Comparison of ENCODE assay signal across 8 cellular contexts in the genomic region with DNA sequence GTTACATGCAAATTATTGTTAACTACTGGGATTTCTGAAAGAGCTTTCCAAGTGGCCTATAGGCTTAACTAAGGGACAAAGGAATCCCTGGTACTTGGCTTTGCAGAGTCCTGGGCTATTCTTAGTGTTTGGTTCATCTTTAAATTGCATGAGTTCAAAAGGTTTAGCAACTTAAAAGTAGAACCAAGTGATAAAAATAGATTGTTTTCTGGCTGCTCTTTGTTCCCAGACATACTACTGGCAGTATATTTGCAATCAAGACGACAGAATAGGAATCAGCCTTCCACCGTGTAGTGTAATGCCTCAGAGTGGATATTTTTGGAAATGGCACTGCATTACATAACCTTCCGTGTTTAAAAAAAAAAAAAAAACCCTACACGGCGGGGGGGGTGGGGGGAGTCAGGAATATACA. TPM values are rescaled to one million over a fixed set of nuclear protein-coding genes. Genes with fewer than 3 reads are reported as not detected.
DNase-seq lines count a peak whose midpoint lies in the region; ATAC-seq, FAIRE-seq and TF ChIP-seq lines count a peak whose summit lies in the region.

No MANE protein-coding gene starts in this region.

- no peaks in the 10 kb centered on the region for H3K9me1 ChIP-seq in keratinocyte (ENCODE audit: control insufficient read depth, extremely low read depth, insufficient read depth, low read length)

- POLR2A ChIA-PET in activated naive CD8-positive, alpha-beta T cell treated with anti-CD3 and anti-CD28 coated beads, Interleukin-2, amount 10 ng/mL, durations not matched to agents 7 days and 5 days (lab: Charles Lee), result interaction anchor here (2.8 kb wide), 1 partner anchor 14 kb away, joined by 21 read pairs; no protein-coding TSS in a partner anchor

- no peaks in the 10 kb centered on the region for H4K20me1 ChIP-seq in keratinocyte (ENCODE audit: control insufficient read depth, extremely low read depth, insufficient read depth, low read length)

- H3K79me2 ChIP-seq in keratinocyte (ENCODE audit: control insufficient read depth, insufficient read depth, low read length), result no peaks in the 10 kb centered on the region

- in situ Hi-C loops in transverse colon (cut with MboI; ENCODE audit: low pct_ligation_motif_present in 1 of 4, low pct_unique_long_range_greater_than_20kb in 1 of 4, low sequenced_read_pairs in 3 of 4), result no loop called here

- dilution Hi-C loops in keratinocyte (cut with MboI; ENCODE audit: extremely low pct_ligation_motif_present, low sequenced_read_pairs), result no loop called here

- H3K4me1 ChIP-seq in keratinocyte (ENCODE audit: control insufficient read depth, extremely low read depth, insufficient read depth, low read length) (peaks cover 10% of the 10 kb centered on the region), transverse colon (peaks cover 0 to 22% (median 16%) of the 10 kb centered on the region in 4 donors)

- no peak for TF ChIP-seq POLR2A in transverse colon (IDR thresholded peaks at IDR 0.05)

- no peak overlapping the region for H3K9ac ChIP-seq in keratinocyte (ENCODE audit: control insufficient read depth, extremely low read depth, insufficient read depth, low read length)

- FAIRE-seq in keratinocyte (lab: Jason Lieb, UNC), result peak; percentile 49

- H3K36me3 Mint-ChIP-seq in CD14-positive monocyte, result peaks cover 3 to 5% of the 10 kb centered on the region in 2 donors
- peaks cover 15% of the 10 kb centered on the region for H3K36me3 Mint-ChIP-seq in activated naive CD8-positive, alpha-beta T cell treated with anti-CD3 and anti-CD28 coated beads, Interleukin-2, amount 10 ng/mL, durations not matched to agents 7 days and 5 days

- H3K9me3 ChIP-seq in KOPT-K1 (ENCODE audit: insufficient read depth, low read length, poor library complexity, severe bottlenecking) (no peaks in the 10 kb centered on the region), keratinocyte (ENCODE audit: control insufficient read depth, low read depth, low read length) (no peaks in the 10 kb centered on the region), transverse colon (no peaks in the 10 kb centered on the region)

- H3K4me3 ChIP-seq in keratinocyte (ENCODE audit: control insufficient read depth in 2 of 3, extremely low read depth in 1 of 3, insufficient read depth in 2 of 3, low read depth in 1 of 3, low read length in 3 of 3) (no peak overlapping the region), transverse colon (peak overlapping the region in 3 of 4 donors; percentile 53 to 66 (median 58))

- H3K27ac Mint-ChIP-seq in CD14-positive monocyte, result peak overlapping the region in 1 of 7 donors; percentile 89
- no peak overlapping the region for H3K27ac Mint-ChIP-seq in activated naive CD8-positive, alpha-beta T cell treated with anti-CD3 and anti-CD28 coated beads, Interleukin-2, amount 10 ng/mL, durations not matched to agents 7 days and 5 days

- H2AFZ ChIP-seq in keratinocyte (ENCODE audit: control insufficient read depth, low read length), result no peak overlapping the region

- H3K9me3 Mint-ChIP-seq in CD14-positive monocyte, result no peaks in the 10 kb centered on the region
- peaks cover 3% of the 10 kb centered on the region for H3K9me3 Mint-ChIP-seq in activated naive CD8-positive, alpha-beta T cell treated with anti-CD3 and anti-CD28 coated beads, Interleukin-2, amount 10 ng/mL, durations not matched to agents 7 days and 5 days

- H3K4me3 Mint-ChIP-seq in CD14-positive monocyte, result peak overlapping the region; percentile 86 to 91
- H3K4me3 Mint-ChIP-seq in activated naive CD8-positive, alpha-beta T cell treated with anti-CD3 and anti-CD28 coated beads, Interleukin-2, amount 10 ng/mL, durations not matched to agents 7 days and 5 days, result peak overlapping the region; percentile 90

- intact Hi-C loops in CD14-positive monocyte (cut with micrococcal nuclease), result loop anchor here (10.0 kb wide), 2 partner anchors 201 to 221 kb away; no protein-coding TSS in a partner anchor
- intact Hi-C loops in transverse colon (cut with DNase I; ENCODE audit: low total_unique reads), result no loop called here

- H3K27me3 ChIP-seq in keratinocyte (ENCODE audit: control insufficient read depth, extremely low read depth, insufficient read depth, low read length) (no peaks in the 10 kb centered on the region), transverse colon (no peaks in the 10 kb centered on the region)

- H3K4me1 Mint-ChIP-seq in CD14-positive monocyte, result peaks cover 28% of the 10 kb centered on the region
- peaks cover 20% of the 10 kb centered on the region for H3K4me1 Mint-ChIP-seq in activated naive CD8-positive, alpha-beta T cell treated with anti-CD3 and anti-CD28 coated beads, Interleukin-2, amount 10 ng/mL, durations not matched to agents 7 days and 5 days

- no peaks in the 10 kb centered on the region for H3K27me3 Mint-ChIP-seq in CD14-positive monocyte (ENCODE audit: low read depth in 3 of 3)
- no peaks in the 10 kb centered on the region for H3K27me3 Mint-ChIP-seq in activated naive CD8-positive, alpha-beta T cell treated with anti-CD3 and anti-CD28 coated beads, Interleukin-2, amount 10 ng/mL, durations not matched to agents 7 days and 5 days

- TF ChIP-seq CTCF in CD14-positive monocyte (IDR thresholded peaks at IDR 0.05), result no peak
- TF ChIP-seq CTCF in keratinocyte (optimal IDR thresholded peaks at IDR 0.05 in 1 of 3, IDR thresholded peaks at IDR 0.05 in 1 of 3, conservative IDR thresholded peaks at IDR 0.05 in 1 of 3; ENCODE audit: extremely low read depth in 1 of 3, insufficient read depth in 2 of 3, low read length in 3 of 3), result no peak
- TF ChIP-seq CTCF in transverse colon (IDR thresholded peaks at IDR 0.05), result no peak

- no peak for DNase-seq in CD14-positive monocyte (ENCODE audit: low spot score)
- no peak for DNase-seq in activated naive CD8-positive, alpha-beta T cell treated with anti-CD3 and anti-CD28 coated beads, Interleukin-2, amount 10 ng/mL, durations not matched to agents 7 days and 5 days
- DNase-seq in keratinocyte (ENCODE audit: low read depth, low spot score), result no peak
- DNase-seq in transverse colon, result no peak
- no peak for DNase-seq in globus pallidus (ENCODE audit: low spot score)
- no peak for DNase-seq in activated CD8-positive, alpha-beta memory T cell treated with anti-CD3 and anti-CD28 coated beads for 24 hours

- H3K36me3 ChIP-seq in KOPT-K1 (ENCODE audit: insufficient read depth, low read length), result peaks cover 32% of the 10 kb centered on the region
- no peaks in the 10 kb centered on the region for H3K36me3 ChIP-seq in keratinocyte (ENCODE audit: control insufficient read depth in 2 of 2, extremely low read depth in 1 of 2, insufficient read depth in 2 of 2, low read length in 2 of 2)
- H3K36me3 ChIP-seq in transverse colon, result no peaks in the 10 kb centered on the region

- peak overlapping the region; percentile 97 for H3K4me2 ChIP-seq in keratinocyte (ENCODE audit: control insufficient read depth, extremely low read depth, insufficient read depth, low read depth, low read length)

- no peak for TF ChIP-seq EP300 in transverse colon (IDR thresholded peaks at IDR 0.05; ENCODE audit: low read depth)

- H3K27ac ChIP-seq in KOPT-K1 (ENCODE audit: low read depth, low read length, poor library complexity, severe bottlenecking) (peak overlapping the region; percentile 95), keratinocyte (ENCODE audit: control insufficient read depth, insufficient read depth, low read length) (no peak overlapping the region), transverse colon (peak overlapping the region; percentile 90 to 95 (median 93))

- 3 to 7% methylated on average over 5 of the region's 5 CpGs for WGBS in transverse colon (ENCODE audit: low coverage in 1 of 2), 2 donors

- no peak for ATAC-seq in activated naive CD8-positive, alpha-beta T cell treated with anti-CD3 and anti-CD28 coated beads, Interleukin-2, amount 10 ng/mL, durations not matched to agents 7 days and 5 days (ENCODE audit: low read depth)
- no peak for ATAC-seq in HG02885 (IDR thresholded peaks at IDR 0.05; ENCODE audit: poor library complexity, unreplicated experiment)

RNA-seq across cellular contexts. Expression of a gene that starts 1.0 kb away (rescaled TPM):
- polyA plus RNA-seq in CD14-positive monocyte (10 to 100 TPM; 17.1 to 23.6 TPM), keratinocyte (3.8 to 12.3 TPM (median 9.1 TPM) in 3 replicates)
- total RNA-seq in activated naive CD8-positive, alpha-beta T cell treated with anti-CD3 and anti-CD28 coated beads, Interleukin-2, amount 10 ng/mL, durations not matched to agents 7 days and 5 days, result 10 to 100 TPM; 19.6 to 20.2 TPM
- 4.5 TPM for polyA plus RNA-seq in keratinocyte (2011; ENCODE audit: low read depth)
- polyA plus RNA-seq in keratinocyte (2011; cell fraction: cytosol; rRNA removed), result 6.5 and 7.4 TPM in 2 replicates
- 11.5 and 11.6 TPM in 2 replicates for polyA plus RNA-seq in keratinocyte (2011; cell fraction: nucleus; rRNA removed)
- 2.5 and 3.4 TPM in 2 replicates for polyA plus RNA-seq in keratinocyte (2012; ENCODE audit: low replicate concordance)
- polyA minus RNA-seq in keratinocyte, result 1.7 to 7.9 TPM (median 3.9 TPM) in 3 replicates
- 2.9 TPM for polyA minus RNA-seq in keratinocyte (2011; cell fraction: cytosol; rRNA and poly(A)+ RNA removed)
- 5.2 and 9.5 TPM in 2 replicates for polyA minus RNA-seq in keratinocyte (2011; cell fraction: nucleus; rRNA and poly(A)+ RNA removed)
- 10 to 100 TPM in 2 of 4 donors, 1 to 10 TPM in 2; 6.0 to 42.0 (median 10.2) TPM for total RNA-seq in transverse colon

Comparison
In these comparisons a context has a peak if more than half of its experiments do, and no peak if none do; other contexts are left out.
1. H3K4me3 ChIP-seq: peak in transverse colon (3 of 4); none in keratinocyte (0 of 3).